20 cellular contexts compared by ENCODE assay signal in the genomic region with DNA sequence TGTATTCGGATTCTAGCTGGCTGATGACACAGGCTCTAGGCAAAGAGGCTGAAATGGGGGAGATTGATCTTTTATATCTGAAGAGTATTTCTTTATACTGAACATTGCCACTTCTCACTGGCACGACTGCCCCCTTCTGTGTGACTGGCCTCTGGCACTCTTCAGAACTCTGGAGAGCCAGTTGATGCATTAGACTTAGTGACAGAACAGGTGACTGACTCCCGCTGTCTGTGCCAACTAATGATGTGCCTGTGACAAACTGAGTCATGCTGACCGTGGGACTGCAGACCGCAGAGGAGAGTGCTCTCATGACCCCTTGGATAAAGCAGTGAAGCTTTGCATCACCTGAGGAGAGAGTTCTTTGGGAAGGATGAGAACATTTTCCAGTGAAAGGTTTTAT. TPM values are rescaled to one million over a fixed set of nuclear protein-coding genes. Genes with fewer than 3 reads are reported as not detected.
DNase-seq lines count a peak whose midpoint lies in the region; ATAC-seq, FAIRE-seq and TF ChIP-seq lines count a peak whose summit lies in the region.
"Had no signal": no experiment of that assay in that cellular context is flagged by ENCODE, and none has a peak within 500 bp of the region (broad histone marks: within the 10 kb centered on the region; RNA-seq: fewer than 3 reads in every experiment).

No MANE protein-coding gene starts in this region.

- CTCF ChIA-PET in Calu3 (lab: Charles Lee): interaction anchor here (1.0 to 1.3 kb wide), 2 partner anchors 33 to 40 kb away, joined by 3 read pairs; no protein-coding TSS in a partner anchor

- intact Hi-C loops in Calu3 (cut with micrococcal nuclease; ENCODE audit: unreplicated experiment): no loop called here

- peaks cover 19% of the 10 kb centered on the region for H3K4me1 Mint-ChIP-seq in Calu3 (ENCODE audit: low read depth, unreplicated experiment)
- peaks cover 65 to 91% (median 76%) of the 10 kb centered on the region in 3 donors for H3K4me1 Mint-ChIP-seq in naive B cell

- no peak overlapping the region for H3K4me3 Mint-ChIP-seq in Calu3 (ENCODE audit: low read depth, unreplicated experiment)
- peak overlapping the region in 7 of 8 donors; percentile 22 to 82 (median 63) for H3K4me3 Mint-ChIP-seq in naive B cell
- H3K4me3 Mint-ChIP-seq: CD8-positive, alpha-beta T cell had no signal

- no peak for TF ChIP-seq CTCF in Calu3 (IDR thresholded peaks at IDR 0.05; ENCODE audit: unreplicated experiment)

- no peak overlapping the region for H3K27ac Mint-ChIP-seq in Calu3 (ENCODE audit: unreplicated experiment)
- peak overlapping the region; percentile 89 to 100 (median 95) for H3K27ac Mint-ChIP-seq in naive B cell
- H3K27ac Mint-ChIP-seq: activated T-helper 2 cell treated with anti-CD3 and anti-CD28 coated beads, Interferon-gamma antibody, Interleukin-2, Interleukin-4, amounts not matched to agents 10 μg/mL and 5 μg/mL and 100 μg/mL, durations not matched to agents 14 hours and 24 hours and 36 hours; CD8-positive, alpha-beta T cell had no signal

- no peaks in the 10 kb centered on the region for H3K9me3 Mint-ChIP-seq in Calu3 (ENCODE audit: low read depth, unreplicated experiment)
- no peaks in the 10 kb centered on the region for H3K9me3 Mint-ChIP-seq in naive B cell
- H3K9me3 Mint-ChIP-seq: activated T-helper 2 cell treated with anti-CD3 and anti-CD28 coated beads, Interferon-gamma antibody, Interleukin-2, Interleukin-4, amounts not matched to agents 10 μg/mL and 5 μg/mL and 100 μg/mL, durations not matched to agents 14 hours and 24 hours and 36 hours; CD8-positive, alpha-beta T cell had no signal

- no TSS peak for BruUV-seq in Calu3 (replicated peaks; lab: Mats Ljungman, UMichigan)

- DNase-seq in Calu3 (peak; percentile 50), RCC 7860 (ENCODE audit: low spot score) (peak; percentile 81), glomerular visceral epithelial cell (ENCODE audit: extremely low spot score) (peak; percentile 30), naive B cell (no peak), iPS-NIHi7 (ENCODE audit: extremely low spot score) (no peak), NCI-H69 (lab: John Stamatoyannopoulos, UW) (no peak), 8988T (no peak)
- DNase-seq: amniotic stem cell; CD8-positive, alpha-beta T cell; DMS79 treated with DMSO at 0.1 percent for 48 hours; effector CD8-positive, alpha-beta T cell; mesendoderm; NCI-H526 treated with DMSO at 0.1 percent for 48 hours; OCI-M1; right lobe of liver; uterus had no signal

- ATAC-seq in naive B cell (ENCODE audit: low read depth in 2 of 2): peak in 1 of 2 donors; percentile 34
- ATAC-seq in HG02642 (IDR thresholded peaks at IDR 0.05; ENCODE audit: poor library complexity, unreplicated experiment): no peak
- ATAC-seq: CD8-positive, alpha-beta T cell; HCT116 had no signal

- H3K36me3 Mint-ChIP-seq in Calu3 (ENCODE audit: insufficient read depth, unreplicated experiment) (peaks cover 6% of the 10 kb centered on the region), naive B cell (peaks cover 31 to 34% of the 10 kb centered on the region in 2 donors)

- H3K27me3 Mint-ChIP-seq in Calu3 (ENCODE audit: unreplicated experiment) (no peaks in the 10 kb centered on the region), naive B cell (no peaks in the 10 kb centered on the region)

- FAIRE-seq in RCC 7860 (lab: Jason Lieb, UNC): peak; percentile 86
- FAIRE-seq: GM18507 had no signal

RNA-seq across cellular contexts. Expression of gene MGAT5, which starts 14.4 kb away (rescaled TPM):
- 112 and 129 TPM in 2 replicates for total RNA-seq in Calu3 (2022)
- 10 to 100 TPM in 5 of 6 donors, 1 to 10 TPM in 1; 9.7 to 41.3 (median 29.6) TPM for polyA plus RNA-seq in naive B cell (ENCODE audit: low read depth in 6 of 6)

Comparison
In these comparisons a context has a peak if more than half of its experiments do, and no peak if none do; other contexts are left out.
1. DNase-seq: peak in Calu3 (single experiment), RCC 7860 (single experiment) and glomerular visceral epithelial cell (single experiment); none in naive B cell (single experiment), iPS-NIHi7 (single experiment), NCI-H69 (single experiment) and 8988T (single experiment).